Comparison of ENCODE assay signal across 3 cellular contexts in the genomic region with DNA sequence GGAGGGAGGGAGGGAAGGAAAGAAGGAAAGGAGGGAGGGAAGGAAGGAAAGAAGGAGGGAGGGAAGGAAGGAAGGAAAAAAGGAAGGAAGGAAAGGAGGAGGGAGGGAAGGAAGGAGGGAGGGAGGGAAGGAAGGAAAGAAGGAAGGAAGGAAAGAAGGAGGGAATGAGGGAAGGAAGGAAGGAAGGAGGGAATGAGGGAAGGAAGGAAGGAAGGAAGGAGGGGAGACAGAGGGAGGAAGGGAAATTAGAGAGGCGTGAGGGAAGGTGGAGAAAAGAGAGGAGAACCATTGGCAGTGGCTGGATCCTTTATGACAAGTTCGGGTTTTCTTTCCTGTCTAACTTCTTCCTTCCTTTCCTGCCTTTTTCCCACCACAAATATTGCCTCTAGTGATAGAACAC.
TF ChIP-seq lines count a peak whose summit lies in the region.

No MANE protein-coding gene starts in this region.

TF ChIP-seq in HepG2, 621 proteins besides CTCF, POLR2A, EP300 and RAD21 (continues in another document):
- TF ChIP-seq, protein P1, sequence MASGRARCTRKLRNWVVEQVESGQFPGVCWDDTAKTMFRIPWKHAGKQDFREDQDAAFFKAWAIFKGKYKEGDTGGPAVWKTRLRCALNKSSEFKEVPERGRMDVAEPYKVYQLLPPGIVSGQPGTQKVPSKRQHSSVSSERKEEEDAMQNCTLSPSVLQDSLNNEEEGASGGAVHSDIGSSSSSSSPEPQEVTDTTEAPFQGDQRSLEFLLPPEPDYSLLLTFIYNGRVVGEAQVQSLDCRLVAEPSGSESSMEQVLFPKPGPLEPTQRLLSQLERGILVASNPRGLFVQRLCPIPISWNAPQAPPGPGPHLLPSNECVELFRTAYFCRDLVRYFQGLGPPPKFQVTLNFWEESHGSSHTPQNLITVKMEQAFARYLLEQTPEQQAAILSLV (CRISPR knock-in tag; IDR thresholded peaks at IDR 0.05; ENCODE audit: borderline replicate concordance) = no peak
- TF ChIP-seq SP5 (CRISPR knock-in tag; IDR thresholded peaks at IDR 0.05; ENCODE audit: borderline replicate concordance, low read depth) (no peak), ZNF367 (CRISPR knock-in tag; IDR thresholded peaks at IDR 0.05; ENCODE audit: borderline replicate concordance) (no peak), NONO (IDR thresholded peaks at IDR 0.05) (0 out of 2 replicates have a peak, but pooled peaks have one; percentile 52), NONO (CRISPR knock-in tag; conservative IDR thresholded peaks at IDR 0.05) (no peak), KLF11 (CRISPR knock-in tag; IDR thresholded peaks at IDR 0.05) (no peak), PCBP2 (optimal IDR thresholded peaks at IDR 0.05; ENCODE audit: low read depth, low read length, poor library complexity, severe bottlenecking) (peak; percentile 94), SMARCE1 (IDR thresholded peaks at IDR 0.05; ENCODE audit: borderline replicate concordance) (no peak), ZNF660 (CRISPR knock-in tag; IDR thresholded peaks at IDR 0.05; ENCODE audit: borderline replicate concordance, low read depth) (no peak), ZNF777 (CRISPR knock-in tag; IDR thresholded peaks at IDR 0.05) (no peak)
- TF ChIP-seq, protein P2, sequence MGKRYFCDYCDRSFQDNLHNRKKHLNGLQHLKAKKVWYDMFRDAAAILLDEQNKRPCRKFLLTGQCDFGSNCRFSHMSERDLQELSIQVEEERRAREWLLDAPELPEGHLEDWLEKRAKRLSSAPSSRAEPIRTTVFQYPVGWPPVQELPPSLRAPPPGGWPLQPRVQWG (CRISPR knock-in tag; IDR thresholded peaks at IDR 0.05; ENCODE audit: borderline replicate concordance, low read depth) = no peak
- TF ChIP-seq, protein P3, sequence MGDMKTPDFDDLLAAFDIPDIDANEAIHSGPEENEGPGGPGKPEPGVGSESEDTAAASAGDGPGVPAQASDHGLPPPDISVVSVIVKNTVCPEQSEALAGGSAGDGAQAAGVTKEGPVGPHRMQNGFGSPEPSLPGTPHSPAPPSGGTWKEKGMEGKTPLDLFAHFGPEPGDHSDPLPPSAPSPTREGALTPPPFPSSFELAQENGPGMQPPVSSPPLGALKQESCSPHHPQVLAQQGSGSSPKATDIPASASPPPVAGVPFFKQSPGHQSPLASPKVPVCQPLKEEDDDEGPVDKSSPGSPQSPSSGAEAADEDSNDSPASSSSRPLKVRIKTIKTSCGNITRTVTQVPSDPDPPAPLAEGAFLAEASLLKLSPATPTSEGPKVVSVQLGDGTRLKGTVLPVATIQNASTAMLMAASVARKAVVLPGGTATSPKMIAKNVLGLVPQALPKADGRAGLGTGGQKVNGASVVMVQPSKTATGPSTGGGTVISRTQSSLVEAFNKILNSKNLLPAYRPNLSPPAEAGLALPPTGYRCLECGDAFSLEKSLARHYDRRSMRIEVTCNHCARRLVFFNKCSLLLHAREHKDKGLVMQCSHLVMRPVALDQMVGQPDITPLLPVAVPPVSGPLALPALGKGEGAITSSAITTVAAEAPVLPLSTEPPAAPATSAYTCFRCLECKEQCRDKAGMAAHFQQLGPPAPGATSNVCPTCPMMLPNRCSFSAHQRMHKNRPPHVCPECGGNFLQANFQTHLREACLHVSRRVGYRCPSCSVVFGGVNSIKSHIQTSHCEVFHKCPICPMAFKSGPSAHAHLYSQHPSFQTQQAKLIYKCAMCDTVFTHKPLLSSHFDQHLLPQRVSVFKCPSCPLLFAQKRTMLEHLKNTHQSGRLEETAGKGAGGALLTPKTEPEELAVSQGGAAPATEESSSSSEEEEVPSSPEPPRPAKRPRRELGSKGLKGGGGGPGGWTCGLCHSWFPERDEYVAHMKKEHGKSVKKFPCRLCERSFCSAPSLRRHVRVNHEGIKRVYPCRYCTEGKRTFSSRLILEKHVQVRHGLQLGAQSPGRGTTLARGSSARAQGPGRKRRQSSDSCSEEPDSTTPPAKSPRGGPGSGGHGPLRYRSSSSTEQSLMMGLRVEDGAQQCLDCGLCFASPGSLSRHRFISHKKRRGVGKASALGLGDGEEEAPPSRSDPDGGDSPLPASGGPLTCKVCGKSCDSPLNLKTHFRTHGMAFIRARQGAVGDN (CRISPR knock-in tag; IDR thresholded peaks at IDR 0.05) = no peak

TF ChIP-seq in HEK293, 187 proteins besides CTCF, POLR2A, EP300 and RAD21:
- TF ChIP-seq, protein P4, sequence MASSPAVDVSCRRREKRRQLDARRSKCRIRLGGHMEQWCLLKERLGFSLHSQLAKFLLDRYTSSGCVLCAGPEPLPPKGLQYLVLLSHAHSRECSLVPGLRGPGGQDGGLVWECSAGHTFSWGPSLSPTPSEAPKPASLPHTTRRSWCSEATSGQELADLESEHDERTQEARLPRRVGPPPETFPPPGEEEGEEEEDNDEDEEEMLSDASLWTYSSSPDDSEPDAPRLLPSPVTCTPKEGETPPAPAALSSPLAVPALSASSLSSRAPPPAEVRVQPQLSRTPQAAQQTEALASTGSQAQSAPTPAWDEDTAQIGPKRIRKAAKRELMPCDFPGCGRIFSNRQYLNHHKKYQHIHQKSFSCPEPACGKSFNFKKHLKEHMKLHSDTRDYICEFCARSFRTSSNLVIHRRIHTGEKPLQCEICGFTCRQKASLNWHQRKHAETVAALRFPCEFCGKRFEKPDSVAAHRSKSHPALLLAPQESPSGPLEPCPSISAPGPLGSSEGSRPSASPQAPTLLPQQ (tag by site-specific recombination; IDR thresholded peaks at IDR 0.05) = no peak
- peak; percentile 98 for TF ChIP-seq ZNF366 (tag by site-specific recombination; conservative IDR thresholded peaks at IDR 0.05)
- 0 out of 2 replicates have a peak, but pooled peaks have one; percentile 8 for TF ChIP-seq PRDM1 (tag by site-specific recombination; IDR thresholded peaks at IDR 0.05)
- TF ChIP-seq ZNF621 (tag by site-specific recombination; IDR thresholded peaks at IDR 0.05) = no peak
- no peak for TF ChIP-seq ZNF510 (tag by site-specific recombination; IDR thresholded peaks at IDR 0.05; ENCODE audit: insufficient replicate concordance)
- TF ChIP-seq ZNF670 (tag by site-specific recombination; IDR thresholded peaks at IDR 0.05; ENCODE audit: low read depth) = 0 out of 2 replicates have a peak, but pooled peaks have one; percentile 38
- TF ChIP-seq, protein P5, sequence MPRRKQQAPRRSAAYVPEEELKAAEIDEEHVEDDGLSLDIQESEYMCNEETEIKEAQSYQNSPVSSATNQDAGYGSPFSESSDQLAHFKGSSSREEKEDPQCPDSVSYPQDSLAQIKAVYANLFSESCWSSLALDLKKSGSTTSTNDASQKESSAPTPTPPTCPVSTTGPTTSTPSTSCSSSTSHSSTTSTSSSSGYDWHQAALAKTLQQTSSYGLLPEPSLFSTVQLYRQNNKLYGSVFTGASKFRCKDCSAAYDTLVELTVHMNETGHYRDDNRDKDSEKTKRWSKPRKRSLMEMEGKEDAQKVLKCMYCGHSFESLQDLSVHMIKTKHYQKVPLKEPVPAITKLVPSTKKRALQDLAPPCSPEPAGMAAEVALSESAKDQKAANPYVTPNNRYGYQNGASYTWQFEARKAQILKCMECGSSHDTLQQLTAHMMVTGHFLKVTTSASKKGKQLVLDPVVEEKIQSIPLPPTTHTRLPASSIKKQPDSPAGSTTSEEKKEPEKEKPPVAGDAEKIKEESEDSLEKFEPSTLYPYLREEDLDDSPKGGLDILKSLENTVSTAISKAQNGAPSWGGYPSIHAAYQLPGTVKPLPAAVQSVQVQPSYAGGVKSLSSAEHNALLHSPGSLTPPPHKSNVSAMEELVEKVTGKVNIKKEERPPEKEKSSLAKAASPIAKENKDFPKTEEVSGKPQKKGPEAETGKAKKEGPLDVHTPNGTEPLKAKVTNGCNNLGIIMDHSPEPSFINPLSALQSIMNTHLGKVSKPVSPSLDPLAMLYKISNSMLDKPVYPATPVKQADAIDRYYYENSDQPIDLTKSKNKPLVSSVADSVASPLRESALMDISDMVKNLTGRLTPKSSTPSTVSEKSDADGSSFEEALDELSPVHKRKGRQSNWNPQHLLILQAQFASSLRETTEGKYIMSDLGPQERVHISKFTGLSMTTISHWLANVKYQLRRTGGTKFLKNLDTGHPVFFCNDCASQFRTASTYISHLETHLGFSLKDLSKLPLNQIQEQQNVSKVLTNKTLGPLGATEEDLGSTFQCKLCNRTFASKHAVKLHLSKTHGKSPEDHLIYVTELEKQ (tag by site-specific recombination; IDR thresholded peaks at IDR 0.05; ENCODE audit: borderline replicate concordance) = no peak
- no peak for TF ChIP-seq ZNF23 (tag by site-specific recombination; IDR thresholded peaks at IDR 0.05; ENCODE audit: borderline replicate concordance)

TF ChIP-seq in K562, 482 proteins besides CTCF, POLR2A, EP300 and RAD21 (continues in another document):
- TF ChIP-seq ZNF133 (CRISPR knock-in tag; IDR thresholded peaks at IDR 0.05) (no peak), CREBBP (IDR thresholded peaks at IDR 0.05; ENCODE audit: low read depth, low read length) (peak; percentile 23), HNRNPLL (IDR thresholded peaks at IDR 0.05; ENCODE audit: low read depth, low read length, poor library complexity, severe bottlenecking) (no peak), HNRNPK (IDR thresholded peaks at IDR 0.05; ENCODE audit: low read depth, low read length, poor library complexity, severe bottlenecking) (peak; percentile 76), TSC22D4 (tag; IDR thresholded peaks at IDR 0.05) (0 out of 2 replicates have a peak, but pooled peaks have one; percentile 21), HMGN3 (IDR thresholded peaks at IDR 0.05; ENCODE audit: borderline replicate concordance, extremely low read depth, insufficient read length, low read depth, low read length) (no peak), MCM3 (IDR thresholded peaks at IDR 0.05) (peak; percentile 61; the same call in 1 of the 2 replicates), ZNF316 (IDR thresholded peaks at IDR 0.05) (no peak), SRSF7 (optimal IDR thresholded peaks at IDR 0.05; ENCODE audit: low read depth, low read length) (no peak), NR2C1 (IDR thresholded peaks at IDR 0.05) (no peak), NR2C1 (tag; IDR thresholded peaks at IDR 0.05) (no peak), ZNF354B (CRISPR knock-in tag; IDR thresholded peaks at IDR 0.05) (no peak)
- TF ChIP-seq, protein P6, sequence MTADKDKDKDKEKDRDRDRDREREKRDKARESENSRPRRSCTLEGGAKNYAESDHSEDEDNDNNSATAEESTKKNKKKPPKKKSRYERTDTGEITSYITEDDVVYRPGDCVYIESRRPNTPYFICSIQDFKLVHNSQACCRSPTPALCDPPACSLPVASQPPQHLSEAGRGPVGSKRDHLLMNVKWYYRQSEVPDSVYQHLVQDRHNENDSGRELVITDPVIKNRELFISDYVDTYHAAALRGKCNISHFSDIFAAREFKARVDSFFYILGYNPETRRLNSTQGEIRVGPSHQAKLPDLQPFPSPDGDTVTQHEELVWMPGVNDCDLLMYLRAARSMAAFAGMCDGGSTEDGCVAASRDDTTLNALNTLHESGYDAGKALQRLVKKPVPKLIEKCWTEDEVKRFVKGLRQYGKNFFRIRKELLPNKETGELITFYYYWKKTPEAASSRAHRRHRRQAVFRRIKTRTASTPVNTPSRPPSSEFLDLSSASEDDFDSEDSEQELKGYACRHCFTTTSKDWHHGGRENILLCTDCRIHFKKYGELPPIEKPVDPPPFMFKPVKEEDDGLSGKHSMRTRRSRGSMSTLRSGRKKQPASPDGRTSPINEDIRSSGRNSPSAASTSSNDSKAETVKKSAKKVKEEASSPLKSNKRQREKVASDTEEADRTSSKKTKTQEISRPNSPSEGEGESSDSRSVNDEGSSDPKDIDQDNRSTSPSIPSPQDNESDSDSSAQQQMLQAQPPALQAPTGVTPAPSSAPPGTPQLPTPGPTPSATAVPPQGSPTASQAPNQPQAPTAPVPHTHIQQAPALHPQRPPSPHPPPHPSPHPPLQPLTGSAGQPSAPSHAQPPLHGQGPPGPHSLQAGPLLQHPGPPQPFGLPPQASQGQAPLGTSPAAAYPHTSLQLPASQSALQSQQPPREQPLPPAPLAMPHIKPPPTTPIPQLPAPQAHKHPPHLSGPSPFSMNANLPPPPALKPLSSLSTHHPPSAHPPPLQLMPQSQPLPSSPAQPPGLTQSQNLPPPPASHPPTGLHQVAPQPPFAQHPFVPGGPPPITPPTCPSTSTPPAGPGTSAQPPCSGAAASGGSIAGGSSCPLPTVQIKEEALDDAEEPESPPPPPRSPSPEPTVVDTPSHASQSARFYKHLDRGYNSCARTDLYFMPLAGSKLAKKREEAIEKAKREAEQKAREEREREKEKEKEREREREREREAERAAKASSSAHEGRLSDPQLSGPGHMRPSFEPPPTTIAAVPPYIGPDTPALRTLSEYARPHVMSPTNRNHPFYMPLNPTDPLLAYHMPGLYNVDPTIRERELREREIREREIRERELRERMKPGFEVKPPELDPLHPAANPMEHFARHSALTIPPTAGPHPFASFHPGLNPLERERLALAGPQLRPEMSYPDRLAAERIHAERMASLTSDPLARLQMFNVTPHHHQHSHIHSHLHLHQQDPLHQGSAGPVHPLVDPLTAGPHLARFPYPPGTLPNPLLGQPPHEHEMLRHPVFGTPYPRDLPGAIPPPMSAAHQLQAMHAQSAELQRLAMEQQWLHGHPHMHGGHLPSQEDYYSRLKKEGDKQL (CRISPR knock-in tag; IDR thresholded peaks at IDR 0.05; ENCODE audit: borderline replicate concordance) = no peak
- TF ChIP-seq, protein P7, sequence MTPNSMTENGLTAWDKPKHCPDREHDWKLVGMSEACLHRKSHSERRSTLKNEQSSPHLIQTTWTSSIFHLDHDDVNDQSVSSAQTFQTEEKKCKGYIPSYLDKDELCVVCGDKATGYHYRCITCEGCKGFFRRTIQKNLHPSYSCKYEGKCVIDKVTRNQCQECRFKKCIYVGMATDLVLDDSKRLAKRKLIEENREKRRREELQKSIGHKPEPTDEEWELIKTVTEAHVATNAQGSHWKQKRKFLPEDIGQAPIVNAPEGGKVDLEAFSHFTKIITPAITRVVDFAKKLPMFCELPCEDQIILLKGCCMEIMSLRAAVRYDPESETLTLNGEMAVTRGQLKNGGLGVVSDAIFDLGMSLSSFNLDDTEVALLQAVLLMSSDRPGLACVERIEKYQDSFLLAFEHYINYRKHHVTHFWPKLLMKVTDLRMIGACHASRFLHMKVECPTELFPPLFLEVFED (CRISPR knock-in tag; conservative IDR thresholded peaks at IDR 0.05) = peak; percentile 74
- TF ChIP-seq, protein P8, sequence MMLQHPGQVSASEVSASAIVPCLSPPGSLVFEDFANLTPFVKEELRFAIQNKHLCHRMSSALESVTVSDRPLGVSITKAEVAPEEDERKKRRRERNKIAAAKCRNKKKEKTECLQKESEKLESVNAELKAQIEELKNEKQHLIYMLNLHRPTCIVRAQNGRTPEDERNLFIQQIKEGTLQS (IDR thresholded peaks at IDR 0.05) = no peak
- TF ChIP-seq, protein P8 (CRISPR knock-in tag; conservative IDR thresholded peaks at IDR 0.05) = no peak
- TF ChIP-seq, protein P9, sequence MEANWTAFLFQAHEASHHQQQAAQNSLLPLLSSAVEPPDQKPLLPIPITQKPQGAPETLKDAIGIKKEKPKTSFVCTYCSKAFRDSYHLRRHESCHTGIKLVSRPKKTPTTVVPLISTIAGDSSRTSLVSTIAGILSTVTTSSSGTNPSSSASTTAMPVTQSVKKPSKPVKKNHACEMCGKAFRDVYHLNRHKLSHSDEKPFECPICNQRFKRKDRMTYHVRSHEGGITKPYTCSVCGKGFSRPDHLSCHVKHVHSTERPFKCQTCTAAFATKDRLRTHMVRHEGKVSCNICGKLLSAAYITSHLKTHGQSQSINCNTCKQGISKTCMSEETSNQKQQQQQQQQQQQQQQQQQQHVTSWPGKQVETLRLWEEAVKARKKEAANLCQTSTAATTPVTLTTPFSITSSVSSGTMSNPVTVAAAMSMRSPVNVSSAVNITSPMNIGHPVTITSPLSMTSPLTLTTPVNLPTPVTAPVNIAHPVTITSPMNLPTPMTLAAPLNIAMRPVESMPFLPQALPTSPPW (CRISPR knock-in tag; IDR thresholded peaks at IDR 0.05) = no peak
